ENCODE assay signal across 17 cellular contexts in genomic region chr1:224064150-224064549, GRCh38. TPM values are rescaled to one million over a fixed set of nuclear protein-coding genes. Genes with fewer than 3 reads are reported as not detected.
A peak's percentile ranks its signal among the peaks of the same experiment; 100 is the strongest.
DNase-seq lines count a peak whose midpoint lies in the region; ATAC-seq, FAIRE-seq and TF ChIP-seq lines count a peak whose summit lies in the region.
"Had no signal": no experiment of that assay in that cellular context is flagged by ENCODE, and none has a peak within 500 bp of the region (broad histone marks: within the 10 kb centered on the region; RNA-seq: fewer than 3 reads in every experiment).

No MANE protein-coding gene starts in this region.

- intact Hi-C loops in PC-3 (cut with micrococcal nuclease), result loop anchor here (2.0 kb wide), 1 partner anchor 23 kb away; no protein-coding TSS in a partner anchor
- intact Hi-C loops in uterus (cut with DNase I; ENCODE audit: low total_unique reads), result no loop called here

- ATAC-seq in GM23338, result peak; percentile 93
- ATAC-seq in PC-3, result no peak
- no peak for ATAC-seq in GM18861 (IDR thresholded peaks at IDR 0.05; ENCODE audit: unreplicated experiment)
- ATAC-seq: Panc1, Right ventricle myocardium inferior had no signal

- no peaks in the 10 kb centered on the region for H3K36me3 Mint-ChIP-seq in GM23338 (ENCODE audit: low read depth)
- H3K36me3 Mint-ChIP-seq: IgD-negative memory B cell had no signal

- H3K79me2 ChIP-seq in GM23338 (replicated peaks; ENCODE audit: insufficient read depth), result no peaks in the 10 kb centered on the region
- H3K79me2 ChIP-seq in PC-3 (ENCODE audit: low read length), result no peaks in the 10 kb centered on the region

- H3K27ac Mint-ChIP-seq in GM23338, result no peak overlapping the region

- H3K4ac ChIP-seq in mesenchymal stem cell (ENCODE audit: low read depth in 1 of 2, low read length in 2 of 2), result no peak overlapping the region

- no peak overlapping the region for H2BK5ac ChIP-seq in mesenchymal stem cell (ENCODE audit: low read depth, low read length, poor library complexity, severe bottlenecking)

- peaks cover 4% of the 10 kb centered on the region for H3K27me3 Mint-ChIP-seq in GM23338 (ENCODE audit: insufficient read depth, low read depth, poor library complexity)
- H3K27me3 Mint-ChIP-seq: IgD-negative memory B cell had no signal

- no peak overlapping the region for H3K18ac ChIP-seq in mesenchymal stem cell (ENCODE audit: low read depth in 1 of 2, low read length in 2 of 2)

- H2AFZ ChIP-seq in GM23338 (peak overlapping the region; percentile 33; the same call in 1 of the 2 replicates), PC-3 (ENCODE audit: low read length) (0 out of 2 replicates have a peak overlapping the region, but pooled peaks have one; percentile 3), mesenchymal stem cell (ENCODE audit: low read depth, low read length) (no peak overlapping the region)

- H2AK5ac ChIP-seq in mesenchymal stem cell (ENCODE audit: low read length, severe bottlenecking), result peak overlapping the region; percentile 78

- no peak overlapping the region for H4K8ac ChIP-seq in mesenchymal stem cell (ENCODE audit: low read length)

- no peaks in the 10 kb centered on the region for H3K79me1 ChIP-seq in mesenchymal stem cell (replicated peaks; ENCODE audit: low read length, poor library complexity, severe bottlenecking)

- H3K9me3 Mint-ChIP-seq in GM23338, result no peaks in the 10 kb centered on the region
- H3K9me3 Mint-ChIP-seq: H9, IgD-negative memory B cell had no signal

- CTCF ChIA-PET in PC-3 (lab: Charles Lee), result interaction anchor here (0.7 kb wide), 1 partner anchor 211 kb away, joined by 3 read pairs; no protein-coding TSS in a partner anchor

- no peak overlapping the region for H3K14ac ChIP-seq in mesenchymal stem cell (ENCODE audit: low read length in 2 of 2)

- BruUV-seq in PC-3 (replicated peaks; lab: Mats Ljungman, UMichigan), result TSS peak; percentile 12

- no peak for FAIRE-seq in frontal cortex (lab: Jason Lieb, UNC)

- H3K9me2 ChIP-seq in GM23338 (ENCODE audit: insufficient read depth) (no peaks in the 10 kb centered on the region; the same call in 1 of the 2 replicates), PC-3 (replicated peaks; ENCODE audit: low read length) (no peaks in the 10 kb centered on the region)

- WGBS in mesenchymal stem cell, result 86% methylated on average over 5 of the region's 5 CpGs

- H3K27ac ChIP-seq in GM23338 (ENCODE audit: low read depth) (no peak overlapping the region), PC-3 (ENCODE audit: low read length) (peak overlapping the region; percentile 71), mesenchymal stem cell (ENCODE audit: low read length, poor library complexity, severe bottlenecking) (no peak overlapping the region), uterus (no peak overlapping the region)
- H3K27ac ChIP-seq: 22Rv1, BLaER1, SK-N-MC had no signal

- H2BK120ac ChIP-seq in mesenchymal stem cell (ENCODE audit: low read depth, low read length), result no peak overlapping the region

- H3K27me3 ChIP-seq in GM23338 (ENCODE audit: insufficient read depth), result no peaks in the 10 kb centered on the region
- no peaks in the 10 kb centered on the region for H3K27me3 ChIP-seq in PC-3 (ENCODE audit: low read length)
- H3K27me3 ChIP-seq in mesenchymal stem cell (ENCODE audit: control insufficient read depth in 1 of 2, insufficient read depth in 1 of 2, low read length in 2 of 2), result peaks cover 0 to 10% of the 10 kb centered on the region in 2 experiments
- no peaks in the 10 kb centered on the region for H3K27me3 ChIP-seq in uterus
- H3K27me3 ChIP-seq: BLaER1 had no signal

- no peaks in the 10 kb centered on the region for H3K36me3 ChIP-seq in GM23338 (ENCODE audit: insufficient read depth)
- no peaks in the 10 kb centered on the region for H3K36me3 ChIP-seq in PC-3 (ENCODE audit: low read depth, low read length)
- no peaks in the 10 kb centered on the region for H3K36me3 ChIP-seq in mesenchymal stem cell (ENCODE audit: control insufficient read depth in 1 of 2, insufficient read depth in 2 of 2, low read depth in 1 of 2, low read length in 2 of 2)
- H3K36me3 ChIP-seq in uterus, result no peaks in the 10 kb centered on the region
- H3K36me3 ChIP-seq: BLaER1 had no signal

- no peak overlapping the region for H3K4me2 ChIP-seq in GM23338
- H3K4me2 ChIP-seq in PC-3 (ENCODE audit: low read length), result peak overlapping the region; percentile 50
- no peak overlapping the region for H3K4me2 ChIP-seq in mesenchymal stem cell (ENCODE audit: low read length, poor library complexity, severe bottlenecking)
- H3K4me2 ChIP-seq: BLaER1 had no signal

- peaks cover 12% of the 10 kb centered on the region for H3K4me1 Mint-ChIP-seq in GM23338

- H4K20me1 ChIP-seq in GM23338 (replicated peaks; ENCODE audit: insufficient read depth) (no peaks in the 10 kb centered on the region), PC-3 (ENCODE audit: low read length) (no peaks in the 10 kb centered on the region)
- H4K20me1 ChIP-seq: BLaER1 had no signal

- H3K4me1 ChIP-seq in GM23338 (ENCODE audit: insufficient read depth), result 0 out of 2 replicates have a peak, but pooled peaks cover 4% of the 10 kb centered on the region
- peaks cover 71% of the 10 kb centered on the region for H3K4me1 ChIP-seq in PC-3 (ENCODE audit: insufficient read depth, low read length)
- peaks cover 7% of the 10 kb centered on the region for H3K4me1 ChIP-seq in mesenchymal stem cell (ENCODE audit: control insufficient read depth, insufficient read depth, low read depth, low read length)
- H3K4me1 ChIP-seq in uterus, result no peaks in the 10 kb centered on the region
- H3K4me1 ChIP-seq: BLaER1 had no signal

- no peak overlapping the region for H2BK12ac ChIP-seq in mesenchymal stem cell (ENCODE audit: low read length in 2 of 2)

- H2BK15ac ChIP-seq in mesenchymal stem cell (ENCODE audit: low read depth, poor library complexity, severe bottlenecking), result no peak overlapping the region

- H4K91ac ChIP-seq in mesenchymal stem cell (ENCODE audit: low read length), result no peak overlapping the region

- POLR2A ChIA-PET in PC-3 (lab: Charles Lee; ENCODE audit: unreplicated experiment), result interaction anchor here (0.7 kb wide), 1 partner anchor 357 kb away, joined by 17 read pairs; no protein-coding TSS in a partner anchor

- peak; percentile 42 for DNase-seq in NCI-H1092 treated with DMSO at 0.1 percent for 48 hours (lab: John Stamatoyannopoulos, UW)
- no peak for DNase-seq in NCI-H1092 (lab: John Stamatoyannopoulos, UW)
- no peak for DNase-seq in GM23338 (ENCODE audit: low spot score)
- no peak for DNase-seq in PC-3
- DNase-seq in mesenchymal stem cell, result no peak
- DNase-seq in frontal cortex (ENCODE audit: low spot score in 2 of 2), result no peak
- no peak for DNase-seq in uterus
- DNase-seq: H9, NCI-H1436, NCI-H524 treated with DMSO at 0.1 percent for 48 hours had no signal

- TF ChIP-seq CTCF in GM23338 (conservative IDR thresholded peaks at IDR 0.05; ENCODE audit: low read depth in 2 of 2) (no peak), PC-3 (conservative IDR thresholded peaks at IDR 0.05; ENCODE audit: low read depth, low read length) (no peak), uterus (IDR thresholded peaks at IDR 0.05) (no peak)

- H3K4me3 ChIP-seq in GM23338 (no peak overlapping the region), PC-3 (ENCODE audit: low read length) (no peak overlapping the region), mesenchymal stem cell (ENCODE audit: insufficient read depth in 1 of 2, low read depth in 1 of 2, low read length in 2 of 2) (no peak overlapping the region), uterus (no peak overlapping the region)
- H3K4me3 ChIP-seq: BLaER1, SK-N-MC had no signal

- TF ChIP-seq POLR2A in uterus (IDR thresholded peaks at IDR 0.05), result no peak

- H3F3A ChIP-seq in GM23338 (replicated peaks; ENCODE audit: low read depth) (no peaks in the 10 kb centered on the region), PC-3 (ENCODE audit: low read length, unreplicated experiment) (peaks cover 14% of the 10 kb centered on the region)

- no peak overlapping the region for H3K23ac ChIP-seq in mesenchymal stem cell (ENCODE audit: low read length in 2 of 2)

- no peak overlapping the region for H3K4me3 Mint-ChIP-seq in GM23338
- H3K4me3 Mint-ChIP-seq: H9, IgD-negative memory B cell had no signal

- H3K9me3 ChIP-seq in PC-3 (ENCODE audit: low read length), result no peaks in the 10 kb centered on the region
- peaks cover 4% of the 10 kb centered on the region for H3K9me3 ChIP-seq in mesenchymal stem cell (ENCODE audit: control insufficient read depth, low read length)
- H3K9me3 ChIP-seq in uterus, result no peaks in the 10 kb centered on the region
- H3K9me3 ChIP-seq: BLaER1 had no signal

- no peak overlapping the region for H3K9ac ChIP-seq in PC-3 (ENCODE audit: low read length)
- no peak overlapping the region for H3K9ac ChIP-seq in mesenchymal stem cell (ENCODE audit: low read length)
- H3K9ac ChIP-seq: BLaER1 had no signal

RNA-seq across cellular contexts. Expression of gene FBXO28, which starts 49.8 kb away (rescaled TPM):
- total RNA-seq in GM23338 (2014; rRNA removed; shearing (Covaris generic)), result 38.8 and 45.2 TPM in 2 replicates
- 16.9 and 18.1 TPM in 2 replicates for polyA plus RNA-seq in GM23338 (2016; fragmentation: Nextera tagmentation; extraction: Ambion mirVana)
- total RNA-seq in PC-3 (2014; rRNA removed) (57.7 and 82.6 TPM in 2 replicates), frontal cortex (51.8 TPM), uterus (10 to 100 TPM; 10.5 to 49.1 (median 21.8) TPM)
- 12.1 TPM for polyA plus RNA-seq in mesenchymal stem cell (2013, experiment 1 of 2)
- 12.8 TPM for polyA plus RNA-seq in mesenchymal stem cell (2013, experiment 2 of 2)
